Comparison of ENCODE assay signal across 8 cellular contexts in genomic region chr3:50192689-50193141, GRCh38. TPM values are rescaled to one million over a fixed set of nuclear protein-coding genes. Genes with fewer than 3 reads are reported as not detected.
DNase-seq lines count a peak whose midpoint lies in the region; ATAC-seq and TF ChIP-seq lines count a peak whose summit lies in the region.

No MANE protein-coding gene starts in this region.

- CTCF ChIA-PET in AG04450 (lab: Charles Lee), result interaction anchor here (0.8 to 9.3 kb wide), 25 partner anchors 10 to 132 kb away, joined by 3 to 324 read pairs (median 4); partner anchors contain the start of genes GNAI2 and SLC38A3

- DNase-seq in AG04450 (ENCODE audit: low read depth, low spot score), result peak; percentile 15
- DNase-seq in GM19240 (ENCODE audit: insufficient read length, low spot score), result peak; percentile 93
- DNase-seq in NOMO-1 treated with dmso at 0.1 percent for 144 hours (lab: John Stamatoyannopoulos, UW; ENCODE audit: unreplicated experiment), result peak; percentile 5
- DNase-seq in activated CD8-positive, alpha-beta memory T cell treated with anti-CD3 and anti-CD28 coated beads, Interleukin-2, amount 50 U/mL, for 24 hours (ENCODE audit: extremely low read depth), result peak; percentile 56
- peak; percentile 88 for DNase-seq in endothelial cell (ENCODE audit: low spot score)
- DNase-seq in myocyte (ENCODE audit: low read depth), result peak; percentile 75
- peak; percentile 73 for DNase-seq in stimulated activated CD8-positive, alpha-beta memory T cell treated with anti-CD3 and anti-CD28 coated beads, Interleukin-7, amount 100 ng/mL, for 24 hours (ENCODE audit: low read depth)

- H3K4me1 Mint-ChIP-seq in endothelial cell (ENCODE audit: unreplicated experiment), result no peaks in the 10 kb centered on the region

- no peak overlapping the region for H3K27ac Mint-ChIP-seq in endothelial cell (ENCODE audit: unreplicated experiment)

- H3K9me3 ChIP-seq in AG04450 (ENCODE audit: control insufficient read depth, insufficient read depth, low read length), result no peaks in the 10 kb centered on the region; the same call in 1 of the 2 replicates

- H3K36me3 Mint-ChIP-seq in endothelial cell (ENCODE audit: low read depth, unreplicated experiment), result no peaks in the 10 kb centered on the region

- H3K9me3 Mint-ChIP-seq in endothelial cell (ENCODE audit: unreplicated experiment), result no peaks in the 10 kb centered on the region

- ATAC-seq in GM19455 (IDR thresholded peaks at IDR 0.05; ENCODE audit: unreplicated experiment), result no peak

- peaks cover 10% of the 10 kb centered on the region for H3K27me3 Mint-ChIP-seq in endothelial cell (ENCODE audit: unreplicated experiment)

- POLR2A ChIA-PET in AG04450 (lab: Yijun Ruan, JAX), result no interaction called here

- H3K4me3 Mint-ChIP-seq in endothelial cell (ENCODE audit: unreplicated experiment), result no peak overlapping the region

- H3K27me3 ChIP-seq in AG04450 (ENCODE audit: control insufficient read depth, insufficient read depth, low read length), result peaks cover 36% of the 10 kb centered on the region

- TF ChIP-seq CTCF in AG04450 (IDR thresholded peaks at IDR 0.05; ENCODE audit: low read depth, low read length), result peak; percentile 93
- TF ChIP-seq CTCF in endothelial cell (IDR thresholded peaks at IDR 0.05; ENCODE audit: unreplicated experiment), result peak; percentile 89

- H3K27ac ChIP-seq in AG04450 (ENCODE audit: low read depth, low read length), result no peak overlapping the region

- H3K4me3 ChIP-seq in AG04450 (ENCODE audit: low read depth, low read length), result no peak overlapping the region

RNA-seq across cellular contexts. Expression of gene GNAT1, which starts 1.3 kb away (rescaled TPM):
- polyA plus RNA-seq in AG04450 (2011; rRNA removed), result not detected in 2 replicates
- not detected in 2 replicates for polyA minus RNA-seq in AG04450 (2011; rRNA and poly(A)+ RNA removed)
- total RNA-seq in endothelial cell (ENCODE audit: unreplicated experiment), result 0.59 TPM
- 1.9 and 4.4 TPM in 2 replicates for total RNA-seq in myocyte
- 0.06 TPM for polyA plus RNA-seq in myocyte (2012)

RNA-seq across cellular contexts. Expression of gene SLC38A3, which starts 12.4 kb away (rescaled TPM):
- polyA plus RNA-seq in AG04450 (2011; rRNA removed), result 0.06 and 0.11 TPM in 2 replicates
- not detected in 2 replicates for polyA minus RNA-seq in AG04450 (2011; rRNA and poly(A)+ RNA removed)
- 0.56 TPM for total RNA-seq in endothelial cell (ENCODE audit: unreplicated experiment)
- total RNA-seq in myocyte, result 9.1 and 42.7 TPM in 2 replicates
- polyA plus RNA-seq in myocyte (2012), result 0.92 TPM

RNA-seq across cellular contexts. Expression of gene SEMA3F, which starts 37.6 kb away (rescaled TPM):
- polyA plus RNA-seq in AG04450 (2011; rRNA removed), result 14.7 and 17.1 TPM in 2 replicates
- polyA minus RNA-seq in AG04450 (2011; rRNA and poly(A)+ RNA removed), result 21.5 and 27.8 TPM in 2 replicates
- 21.3 TPM for total RNA-seq in endothelial cell (ENCODE audit: unreplicated experiment)
- 0.51 and 1.6 TPM in 2 replicates for total RNA-seq in myocyte
- 0.58 TPM for polyA plus RNA-seq in myocyte (2012)

RNA-seq across cellular contexts. Expression of gene GNAI2, which starts 43.3 kb away (rescaled TPM):
- polyA plus RNA-seq in AG04450 (2011; rRNA removed), result 603 and 661 TPM in 2 replicates
- polyA minus RNA-seq in AG04450 (2011; rRNA and poly(A)+ RNA removed), result 528 and 617 TPM in 2 replicates
- 771 TPM for total RNA-seq in endothelial cell (ENCODE audit: unreplicated experiment)
- 137 and 138 TPM in 2 replicates for total RNA-seq in myocyte
- polyA plus RNA-seq in myocyte (2012), result 351 TPM

Comparison
In these comparisons a context has a peak if more than half of its experiments do, and no peak if none do; other contexts are left out.
1. DNase-seq: peak in every context shown above with its lines; median percentile 93 in GM19240; 88 in endothelial cell; 75 in myocyte; 73 in stimulated activated CD8-positive, alpha-beta memory T cell treated with anti-CD3 and anti-CD28 coated beads, Interleukin-7, amount 100 ng/mL, for 24 hours; 56 in activated CD8-positive, alpha-beta memory T cell treated with anti-CD3 and anti-CD28 coated beads, Interleukin-2, amount 50 U/mL, for 24 hours; 15 in AG04450; 5 in NOMO-1 treated with dmso at 0.1 percent for 144 hours.